In genomic region chr17:73231841-73232586, GRCh38 we compare ENCODE assay signal across 1 cellular context.
TF ChIP-seq lines count a peak whose summit lies in the region.

No MANE protein-coding gene starts in this region.

TF ChIP-seq in K562, 482 proteins besides CTCF, POLR2A, EP300 and RAD21 (continued from another document and continues in another):
- no peak for TF ChIP-seq ARID3A (IDR thresholded peaks at IDR 0.05; ENCODE audit: borderline replicate concordance, low read depth, low read length)
- TF ChIP-seq EZH2 (IDR thresholded peaks at IDR 0.05; ENCODE audit: borderline replicate concordance, low read depth, low read length), result no peak
- TF ChIP-seq ZNF431 (CRISPR knock-in tag; IDR thresholded peaks at IDR 0.05), result no peak
- TF ChIP-seq GTF2E2 (tag; IDR thresholded peaks at IDR 0.05), result no peak
- TF ChIP-seq KDM2B (CRISPR knock-in tag; IDR thresholded peaks at IDR 0.05), result no peak
- TF ChIP-seq ZBTB5 (IDR thresholded peaks at IDR 0.05), result no peak
- peak; percentile 50; the same call in 1 of the 2 replicates for TF ChIP-seq ESRRA (IDR thresholded peaks at IDR 0.05; ENCODE audit: borderline replicate concordance, low read depth)
- TF ChIP-seq PRDM10 (IDR thresholded peaks at IDR 0.05; ENCODE audit: partially characterized antibody), result peak; percentile 98
- no peak for TF ChIP-seq E2F8 (IDR thresholded peaks at IDR 0.05; ENCODE audit: low read depth, partially characterized antibody)
- no peak for TF ChIP-seq PHB2 (IDR thresholded peaks at IDR 0.05; ENCODE audit: low read depth)
- TF ChIP-seq CBFA2T3 (IDR thresholded peaks at IDR 0.05), result no peak
- no peak for TF ChIP-seq ZNF121 (CRISPR knock-in tag; conservative IDR thresholded peaks at IDR 0.05)
- peak; percentile 68 for TF ChIP-seq CXXC5 (CRISPR knock-in tag; IDR thresholded peaks at IDR 0.05)
- TF ChIP-seq ETV1 (tag; conservative IDR thresholded peaks at IDR 0.05; ENCODE audit: low read depth), result peak; percentile 93
- peak; percentile 88 for TF ChIP-seq GABPB1 (CRISPR knock-in tag; IDR thresholded peaks at IDR 0.05)
- no peak for TF ChIP-seq ZNF79 (CRISPR knock-in tag; IDR thresholded peaks at IDR 0.05; ENCODE audit: low read depth)
- TF ChIP-seq ZNF764 (CRISPR knock-in tag; IDR thresholded peaks at IDR 0.05; ENCODE audit: low read depth), result no peak
- no peak for TF ChIP-seq HMG20B (CRISPR knock-in tag; IDR thresholded peaks at IDR 0.05)
- TF ChIP-seq ZNF232 (CRISPR knock-in tag; IDR thresholded peaks at IDR 0.05), result no peak
- peak; percentile 92 for TF ChIP-seq ATF7 (IDR thresholded peaks at IDR 0.05)
- no peak for TF ChIP-seq NFATC3 (IDR thresholded peaks at IDR 0.05)
- TF ChIP-seq POLR3A (IDR thresholded peaks at IDR 0.05; ENCODE audit: borderline replicate concordance, extremely low read depth, insufficient read depth, insufficient read length), result no peak
- no peak for TF ChIP-seq ZFP30 (CRISPR knock-in tag; IDR thresholded peaks at IDR 0.05; ENCODE audit: borderline replicate concordance)
- TF ChIP-seq KAT2B (IDR thresholded peaks at IDR 0.05; ENCODE audit: low read depth, low read length), result no peak
- no peak for TF ChIP-seq USF2 (CRISPR knock-in tag; IDR thresholded peaks at IDR 0.05)
- TF ChIP-seq MIER1 (IDR thresholded peaks at IDR 0.05; ENCODE audit: low read depth), result no peak
- TF ChIP-seq MEF2A (IDR thresholded peaks at IDR 0.05; ENCODE audit: control insufficient read depth, low read depth, low read length), result no peak
- no peak for TF ChIP-seq E2F4 (CRISPR knock-in tag; IDR thresholded peaks at IDR 0.05; ENCODE audit: low read depth)
- no peak for TF ChIP-seq GATAD2B (IDR thresholded peaks at IDR 0.05; ENCODE audit: borderline replicate concordance)
- TF ChIP-seq HSF4 (CRISPR knock-in tag; IDR thresholded peaks at IDR 0.05; ENCODE audit: borderline replicate concordance), result no peak
- no peak for TF ChIP-seq MLX (CRISPR knock-in tag; conservative IDR thresholded peaks at IDR 0.05)
- no peak for TF ChIP-seq RFX5 (IDR thresholded peaks at IDR 0.05; ENCODE audit: low read depth, low read length)
- no peak for TF ChIP-seq SNRNP70 (optimal IDR thresholded peaks at IDR 0.05; ENCODE audit: low read depth, low read length)
- TF ChIP-seq MEIS2 (IDR thresholded peaks at IDR 0.05; ENCODE audit: partially characterized antibody), result peak; percentile 81
- TF ChIP-seq ZNF217 (CRISPR knock-in tag; IDR thresholded peaks at IDR 0.05), result no peak
- TF ChIP-seq CREB3L1 (IDR thresholded peaks at IDR 0.05; ENCODE audit: borderline replicate concordance, low read depth), result peak; percentile 28; the same call in 1 of the 2 replicates
- TF ChIP-seq ZBTB43 (CRISPR knock-in tag; IDR thresholded peaks at IDR 0.05), result no peak
- TF ChIP-seq FOXP1 (CRISPR knock-in tag; IDR thresholded peaks at IDR 0.05), result no peak
- peak; percentile 90 for TF ChIP-seq VEZF1 (CRISPR knock-in tag; IDR thresholded peaks at IDR 0.05)
- no peak for TF ChIP-seq NR4A1 (CRISPR knock-in tag; IDR thresholded peaks at IDR 0.05)
- TF ChIP-seq NR4A1 (tag; IDR thresholded peaks at IDR 0.05), result no peak
- no peak for TF ChIP-seq SRSF9 (IDR thresholded peaks at IDR 0.05; ENCODE audit: borderline replicate concordance, low read depth, low read length)
- 0 out of 2 replicates have a peak, but pooled peaks have one; percentile 21 for TF ChIP-seq FOSL1 (tag; conservative IDR thresholded peaks at IDR 0.05)
- no peak for TF ChIP-seq DIDO1 (tag; IDR thresholded peaks at IDR 0.05; ENCODE audit: low read depth)
